1 cellular context compared by ENCODE assay signal in genomic region chr4:2101346-2102044, GRCh38.
TF ChIP-seq lines count a peak whose summit lies in the region.

No MANE protein-coding gene starts in this region.

TF ChIP-seq in IMR-90, 13 proteins besides CTCF, POLR2A, EP300 and RAD21:
- no peak for TF ChIP-seq MAZ (IDR thresholded peaks at IDR 0.05; ENCODE audit: borderline replicate concordance, low read depth, low read length)
- TF ChIP-seq CEBPB (IDR thresholded peaks at IDR 0.05; ENCODE audit: low read depth, low read length): no peak
- no peak for TF ChIP-seq ELK1 (IDR thresholded peaks at IDR 0.05; ENCODE audit: borderline replicate concordance, low read depth, low read length)
- TF ChIP-seq BHLHE40 (IDR thresholded peaks at IDR 0.05; ENCODE audit: low read depth, low read length): no peak
- TF ChIP-seq USF2 (IDR thresholded peaks at IDR 0.05; ENCODE audit: low read depth, low read length): no peak
- no peak for TF ChIP-seq MXI1 (IDR thresholded peaks at IDR 0.05; ENCODE audit: borderline replicate concordance, low read depth, low read length)
- no peak for TF ChIP-seq FOS (IDR thresholded peaks at IDR 0.05; ENCODE audit: low read depth, low read length)
- no peak for TF ChIP-seq CHD1 (IDR thresholded peaks at IDR 0.05; ENCODE audit: low read depth, low read length)
- TF ChIP-seq SMC3 (IDR thresholded peaks at IDR 0.05; ENCODE audit: low read depth, low read length): no peak
- TF ChIP-seq NFE2L2 (IDR thresholded peaks at IDR 0.05; ENCODE audit: low read depth, low read length): no peak
- no peak for TF ChIP-seq RCOR1 (IDR thresholded peaks at IDR 0.05; ENCODE audit: insufficient replicate concordance, low read length)
- no peak for TF ChIP-seq RFX5 (IDR thresholded peaks at IDR 0.05; ENCODE audit: low read depth, low read length)
- no peak for TF ChIP-seq MAFK (IDR thresholded peaks at IDR 0.05; ENCODE audit: low read depth, low read length)
